29 cellular contexts compared by ENCODE assay signal in genomic region chr17:80712610-80713009, GRCh38.
"Had no signal": no experiment of that assay in that cellular context is flagged by ENCODE, and none has a peak within 500 bp of the region (broad histone marks: within the 10 kb centered on the region; RNA-seq: fewer than 3 reads in every experiment).

No MANE protein-coding gene starts in this region.

- H3K9me3 ChIP-seq: esophagus squamous epithelium, pancreas, psoas muscle, sigmoid colon, stomach, suprapubic skin, tibial artery had no signal

- ATAC-seq: activated CD8-positive, alpha-beta T cell treated with anti-CD3 and anti-CD28 coated beads for 36 hours; left colon; pancreas; stimulated activated naive B cell treated with anti-CD40 and anti-IgM and Interleukin-4, amounts not matched to agents 10 μg/mL and 1 μg/mL and 100 μg/mL, for 72 hours had no signal

- H3K27me3 Mint-ChIP-seq: activated CD4-positive, alpha-beta T cell treated with anti-CD3 and anti-CD28 coated beads, Interleukin-2, amount 10 ng/mL, durations not matched to agents 24 days and 14 days; activated CD8-positive, alpha-beta T cell treated with anti-CD3 and anti-CD28 coated beads for 36 hours; dendritic cell treated with granulocyte-macrophage colony-stimulating factor and Interleukin-4, amounts not matched to agents 40 ng/mL and 50 ng/mL, for 4 days; stimulated activated naive B cell treated with anti-CD40 and anti-IgM and Interleukin-4, amounts not matched to agents 10 μg/mL and 1 μg/mL and 100 μg/mL, for 72 hours had no signal

- DNase-seq: activated CD4-positive, alpha-beta T cell treated with anti-CD3 and anti-CD28 coated beads, Interleukin-2, amount 10 ng/mL, durations not matched to agents 24 days and 14 days; activated CD4-positive, CD25-positive, alpha-beta regulatory T cell treated with anti-CD3 and anti-CD28 coated beads, Interleukin-2, amount 50 U/mL, for 72 hours; activated CD8-positive, alpha-beta T cell treated with anti-CD3 and anti-CD28 coated beads for 36 hours; activated gamma-delta T cell treated with Interleukin-2 at 50 U/mL for 16 hours; activated naive CD4-positive, alpha-beta T cell treated with anti-CD3 and anti-CD28 coated beads, Interleukin-2, amount 50 U/mL, for 16 hours; activated T-cell treated with anti-CD3 and anti-CD28 coated beads for 4 hours; amygdala; caudate nucleus; esophagus squamous epithelium; foreskin melanocyte; kidney; left colon; mammary epithelial cell; pancreas; sigmoid colon; small intestine; stimulated activated CD4-positive, alpha-beta T cell treated with anti-CD3 and anti-CD28 coated beads, Interleukin-1b, Interleukin-23, amount 100 ng/mL, for 48 hours; stimulated activated CD4-positive, alpha-beta T cell treated with anti-CD3 and anti-CD28 coated beads, Interleukin-4, amount 100 ng/mL, for 4 hours; stimulated activated CD8-positive, alpha-beta memory T cell treated with anti-CD3 and anti-CD28 coated beads, Interleukin-4, amount 100 ng/mL, for 48 hours; stimulated activated naive B cell treated with anti-CD40 and anti-IgM and Interleukin-4, amounts not matched to agents 10 μg/mL and 1 μg/mL and 100 μg/mL, for 72 hours; stomach; SW 1271; T1000; tibial artery; WERI-Rb-1 had no signal

- H3K9me3 Mint-ChIP-seq: activated CD8-positive, alpha-beta T cell treated with anti-CD3 and anti-CD28 coated beads for 36 hours; dendritic cell treated with granulocyte-macrophage colony-stimulating factor and Interleukin-4, amounts not matched to agents 40 ng/mL and 50 ng/mL, for 4 days had no signal

- H3K4me1 ChIP-seq: esophagus squamous epithelium, pancreas, sigmoid colon, stomach, tibial artery had no signal

- H3K4me3 Mint-ChIP-seq: activated CD4-positive, alpha-beta T cell treated with anti-CD3 and anti-CD28 coated beads, Interleukin-2, amount 10 ng/mL, durations not matched to agents 24 days and 14 days; activated CD8-positive, alpha-beta T cell treated with anti-CD3 and anti-CD28 coated beads for 36 hours; dendritic cell treated with granulocyte-macrophage colony-stimulating factor and Interleukin-4, amounts not matched to agents 40 ng/mL and 50 ng/mL, for 4 days; stimulated activated naive B cell treated with anti-CD40 and anti-IgM and Interleukin-4, amounts not matched to agents 10 μg/mL and 1 μg/mL and 100 μg/mL, for 72 hours had no signal

- H3K27ac Mint-ChIP-seq: activated CD4-positive, alpha-beta T cell treated with anti-CD3 and anti-CD28 coated beads, Interleukin-2, amount 10 ng/mL, durations not matched to agents 24 days and 14 days; dendritic cell treated with granulocyte-macrophage colony-stimulating factor and Interleukin-4, amounts not matched to agents 40 ng/mL and 50 ng/mL, for 4 days; T-helper 1 cell treated with Interleukin-12 subunit alpha and Interleukin-12 subunit beta and Interleukin-4 antibody, amounts not matched to agents 30 μg/mL and 1 μg/mL, for 36 hours had no signal

- H3K27me3 ChIP-seq: esophagus squamous epithelium, pancreas, sigmoid colon, stomach, suprapubic skin, tibial artery had no signal

- H3K4me3 ChIP-seq: esophagus squamous epithelium, pancreas, psoas muscle, sigmoid colon, stomach, suprapubic skin, tibial artery had no signal

- H3K27ac ChIP-seq: esophagus squamous epithelium, pancreas, psoas muscle, sigmoid colon, stomach, suprapubic skin, tibial artery, WERI-Rb-1 had no signal

- H3K36me3 ChIP-seq: pancreas had no signal
